ENCODE assay signal across 39 cellular contexts in the genomic region with DNA sequence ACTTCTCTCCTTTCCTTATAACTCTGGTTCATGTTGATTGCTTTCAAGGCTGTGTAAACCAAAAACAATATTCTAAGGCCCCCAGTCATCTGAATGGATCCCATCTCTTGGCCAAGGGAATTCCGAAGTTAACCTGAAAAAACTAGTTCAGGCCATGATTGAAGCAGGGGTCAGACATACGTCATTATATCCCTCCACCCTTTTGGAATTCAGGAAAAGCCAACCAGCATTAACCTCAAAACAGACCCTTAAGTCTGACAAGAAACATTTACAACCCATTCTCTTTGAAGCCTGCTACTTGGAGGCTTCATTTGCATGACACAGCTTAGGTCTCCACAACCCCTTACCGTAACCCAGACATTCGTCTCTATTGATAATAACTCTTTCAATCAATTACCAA. TPM values are rescaled to one million over a fixed set of nuclear protein-coding genes. Genes with fewer than 3 reads are reported as not detected.
"Had no signal": no experiment of that assay in that cellular context is flagged by ENCODE, and none has a peak within 500 bp of the region (broad histone marks: within the 10 kb centered on the region; RNA-seq: fewer than 3 reads in every experiment).

No MANE protein-coding gene starts in this region.

- H2AFZ ChIP-seq: PC-9 had no signal

- FAIRE-seq: RCC 7860 had no signal

- H3K4me2 ChIP-seq: KMS-11, PC-9 had no signal

- H3K9ac ChIP-seq: KMS-11 had no signal

- ATAC-seq: activated CD8-positive, alpha-beta memory T cell treated with anti-CD3 and anti-CD28 coated beads, Interleukin-2, amount 10 ng/mL, durations not matched to agents 7 days and 5 days; activated T-cell treated with anti-CD3 and anti-CD28 coated beads, Interleukin-2, amount 50 U/mL, for 72 hours; activated T-helper 17 cell treated with anti-CD3 and anti-CD28 coated beads, Interleukin-2, amount 50 U/mL, for 72 hours; body of pancreas; Right ventricle myocardium inferior had no signal

- H3K4me1 ChIP-seq: ascending aorta, body of pancreas, breast epithelium had no signal

- H3K27ac ChIP-seq: ascending aorta, body of pancreas, breast epithelium, KMS-11, PC-9, RWPE1, VCaP had no signal

- H3K36me3 ChIP-seq: ascending aorta, breast epithelium had no signal

- H3K27me3 ChIP-seq: ascending aorta, body of pancreas, breast epithelium had no signal

- DNase-seq: activated CD4-positive, alpha-beta memory T cell treated with anti-CD3 and anti-CD28 coated beads, Interleukin-2, amount 10 ng/mL, durations not matched to agents 7 days and 5 days; activated CD4-positive, alpha-beta T cell treated with anti-CD3 and anti-CD28 coated beads for 1 hour; activated CD4-positive, alpha-beta T cell treated with anti-CD3 and anti-CD28 coated beads for 48 hours; activated CD4-positive, CD25-positive, alpha-beta regulatory T cell; activated CD8-positive, alpha-beta memory T cell treated with anti-CD3 and anti-CD28 coated beads for 24 hours; activated CD8-positive, alpha-beta memory T cell treated with anti-CD3 and anti-CD28 coated beads, Interleukin-2, amount 10 ng/mL, durations not matched to agents 7 days and 5 days; activated CD8-positive, alpha-beta memory T cell treated with anti-CD3 and anti-CD28 coated beads, Interleukin-2, amount 50 U/mL, for 48 hours; activated effector memory CD4-positive, alpha-beta T cell treated with anti-CD3 and anti-CD28 coated beads, Interleukin-2, amount 50 U/mL, for 16 hours; activated naive CD4-positive, alpha-beta T cell; activated naive CD4-positive, alpha-beta T cell treated with anti-CD3 and anti-CD28 coated beads, Interleukin-2, amount 50 U/mL, for 16 hours; activated naive CD8-positive, alpha-beta T cell treated with anti-CD3 and anti-CD28 coated beads for 36 hours; activated T-cell treated with anti-CD3 and anti-CD28 coated beads, Interleukin-2, amount 50 U/mL, for 72 hours; amniotic stem cell; body of pancreas; MM.1S; NCI-H1092; NCI-H1436 treated with DMSO at 0.1 percent for 48 hours; NCI-H1694 treated with DMSO at 0.1 percent for 48 hours; NCI-H2029; NCI-H2171; NCI-H510A; NCI-H526; NCI-H748 treated with DMSO at 0.1 percent for 48 hours; NK-92 treated with Interleukin-12 subunit alpha and Interleukin-12 subunit beta, amount 100 ng/mL, for 24 hours; PC-9; SW 1271; T-helper 1 cell; T-helper 2 cell; T-helper 9 cell had no signal

- H3K4me3 ChIP-seq: ascending aorta, body of pancreas, breast epithelium, PC-9 had no signal

- H3K9me3 ChIP-seq: ascending aorta, body of pancreas, breast epithelium had no signal

RNA-seq across cellular contexts. Expression of a gene that starts 39.7 kb away (rescaled TPM):
- total RNA-seq: activated CD4-positive, alpha-beta memory T cell treated with anti-CD3 and anti-CD28 coated beads, Interleukin-2, amount 10 ng/mL, durations not matched to agents 7 days and 5 days; activated CD8-positive, alpha-beta memory T cell treated with anti-CD3 and anti-CD28 coated beads, Interleukin-2, amount 10 ng/mL, durations not matched to agents 7 days and 5 days; activated T-helper 17 cell treated with anti-CD3 and anti-CD28 coated beads, Interleukin-2, amount 50 U/mL, for 72 hours; ascending aorta; body of pancreas; LHCN-M2; OCI-LY7; PC-9; Right ventricle myocardium inferior had no signal
